Comparison of ENCODE assay signal across 10 cellular contexts in genomic region chr1:31699341-31699891, GRCh38. TPM values are rescaled to one million over a fixed set of nuclear protein-coding genes. Genes with fewer than 3 reads are reported as not detected.
DNase-seq lines count a peak whose midpoint lies in the region; ATAC-seq and TF ChIP-seq lines count a peak whose summit lies in the region.
"Had no signal": no experiment of that assay in that cellular context is flagged by ENCODE, and none has a peak within 500 bp of the region (broad histone marks: within the 10 kb centered on the region; RNA-seq: fewer than 3 reads in every experiment).

No MANE protein-coding gene starts in this region.

- TF ChIP-seq CTCF in esophagus muscularis mucosa (IDR thresholded peaks at IDR 0.05) (no peak), tibial nerve (IDR thresholded peaks at IDR 0.05) (no peak)

- peaks cover 12% of the 10 kb centered on the region for H3K4me1 Mint-ChIP-seq in activated naive CD4-positive, alpha-beta T cell treated with anti-CD3 and anti-CD28 coated beads, Interleukin-2, amount 10 ng/mL, durations not matched to agents 7 days and 5 days

- TF ChIP-seq POLR2A in esophagus muscularis mucosa (IDR thresholded peaks at IDR 0.05; ENCODE audit: low read depth) (no peak), tibial nerve (IDR thresholded peaks at IDR 0.05) (no peak)

- no peak for ATAC-seq in HG03521 (IDR thresholded peaks at IDR 0.05; ENCODE audit: unreplicated experiment)

- 84% methylated on average over 7 of the region's 10 CpGs for WGBS in esophagus muscularis mucosa
- WGBS in tibial nerve, 2 donors: 49 to 56% methylated on average over 8 to 10 of the region's 10 CpGs

- no peaks in the 10 kb centered on the region for H3K9me3 Mint-ChIP-seq in activated naive CD4-positive, alpha-beta T cell treated with anti-CD3 and anti-CD28 coated beads, Interleukin-2, amount 10 ng/mL, durations not matched to agents 7 days and 5 days

- H3K4me1 ChIP-seq in esophagus muscularis mucosa (peaks cover 43 to 83% (median 77%) of the 10 kb centered on the region in 4 donors), tibial nerve (peaks cover 7 to 99% (median 78%) of the 10 kb centered on the region in 4 donors)

- H3K27me3 Mint-ChIP-seq in activated naive CD4-positive, alpha-beta T cell treated with anti-CD3 and anti-CD28 coated beads, Interleukin-2, amount 10 ng/mL, durations not matched to agents 7 days and 5 days: peaks cover 45% of the 10 kb centered on the region

- TF ChIP-seq EP300 in esophagus muscularis mucosa (IDR thresholded peaks at IDR 0.05): no peak
- no peak for TF ChIP-seq EP300 in tibial nerve (IDR thresholded peaks at IDR 0.05)

- H3K27ac ChIP-seq in esophagus muscularis mucosa (replicated peaks in 1 of 4) (peak overlapping the region; percentile 81 to 87 (median 84)), tibial nerve (peak overlapping the region; percentile 47 to 89 (median 84))

- H3K27me3 ChIP-seq in esophagus muscularis mucosa (no peaks in the 10 kb centered on the region), tibial nerve (no peaks in the 10 kb centered on the region)
- H3K27me3 ChIP-seq: thyroid gland had no signal

- H3K9me3 ChIP-seq in esophagus muscularis mucosa (no peaks in the 10 kb centered on the region), tibial nerve (no peaks in the 10 kb centered on the region)
- H3K9me3 ChIP-seq: thyroid gland had no signal

- CTCF ChIA-PET in activated naive CD4-positive, alpha-beta T cell treated with anti-CD3 and anti-CD28 coated beads, Interleukin-2, amount 10 ng/mL, durations not matched to agents 7 days and 5 days (lab: Charles Lee): interaction anchor here (1.3 to 2.0 kb wide), 3 partner anchors 29 to 150 kb away, joined by 3 to 4 read pairs (median 4); no protein-coding TSS in a partner anchor

- no peak overlapping the region for H3K4me3 Mint-ChIP-seq in activated naive CD4-positive, alpha-beta T cell treated with anti-CD3 and anti-CD28 coated beads, Interleukin-2, amount 10 ng/mL, durations not matched to agents 7 days and 5 days

- H3K4me3 ChIP-seq in esophagus muscularis mucosa (no peak overlapping the region), tibial nerve (no peak overlapping the region)
- H3K4me3 ChIP-seq: thyroid gland had no signal

- DNase-seq in activated naive CD4-positive, alpha-beta T cell treated with anti-CD3 and anti-CD28 coated beads, Interleukin-2, amount 10 ng/mL, durations not matched to agents 7 days and 5 days: peak; percentile 60
- no peak for DNase-seq in activated naive CD4-positive, alpha-beta T cell treated with anti-CD3 and anti-CD28 coated beads, Interleukin-2, amount 50 U/mL, for 16 hours
- DNase-seq in SW480 (ENCODE audit: low spot score) (peak; percentile 8), esophagus muscularis mucosa (ENCODE audit: extremely low spot score) (no peak), tibial nerve (ENCODE audit: low spot score in 2 of 2) (no peak), GM03348 (ENCODE audit: low spot score) (no peak)
- no peak for DNase-seq in effector CD8-positive, alpha-beta T cell (lab: John Stamatoyannopoulos, UW)
- DNase-seq: activated T-cell treated with anti-CD3 and anti-CD28 coated beads, Interleukin-2, amount 50 U/mL, for 1 hour; thyroid gland had no signal

- intact Hi-C loops in esophagus muscularis mucosa (cut with DNase I): no loop called here

- H3K36me3 Mint-ChIP-seq in activated naive CD4-positive, alpha-beta T cell treated with anti-CD3 and anti-CD28 coated beads, Interleukin-2, amount 10 ng/mL, durations not matched to agents 7 days and 5 days: no peaks in the 10 kb centered on the region

- H3K36me3 ChIP-seq in esophagus muscularis mucosa (peaks cover 0 to 42% (median 12%) of the 10 kb centered on the region in 4 donors), tibial nerve (peaks cover 0 to 9% (median 0%) of the 10 kb centered on the region in 3 donors)
- H3K36me3 ChIP-seq: thyroid gland had no signal

- no peak overlapping the region for H3K27ac Mint-ChIP-seq in activated naive CD4-positive, alpha-beta T cell treated with anti-CD3 and anti-CD28 coated beads, Interleukin-2, amount 10 ng/mL, durations not matched to agents 7 days and 5 days

RNA-seq across cellular contexts. Expression of gene COL16A1, which starts 4.4 kb away (rescaled TPM):
- 10 to 100 TPM; 35.1 to 62.7 (median 47.6) TPM for total RNA-seq in esophagus muscularis mucosa
- 100 to 1,000 TPM; 147 to 311 (median 212) TPM for total RNA-seq in tibial nerve

RNA-seq across cellular contexts. Expression of gene PEF1, which starts 54.7 kb away (rescaled TPM):
- total RNA-seq in esophagus muscularis mucosa: 100 to 1,000 TPM in 1 of 4 donors, 10 to 100 TPM in 3; 61.5 to 101 (median 92.9) TPM
- 100 to 1,000 TPM in 1 of 4 donors, 10 to 100 TPM in 3; 62.5 to 108 (median 89.7) TPM for total RNA-seq in tibial nerve

Comparison
In these comparisons a context has a peak if more than half of its experiments do, and no peak if none do; other contexts are left out.
1. DNase-seq: peak in activated naive CD4-positive, alpha-beta T cell treated with anti-CD3 and anti-CD28 coated beads, Interleukin-2, amount 10 ng/mL, durations not matched to agents 7 days and 5 days (single experiment) and SW480 (single experiment); none in activated naive CD4-positive, alpha-beta T cell treated with anti-CD3 and anti-CD28 coated beads, Interleukin-2, amount 50 U/mL, for 16 hours (single experiment), esophagus muscularis mucosa (single experiment), tibial nerve (0 of 2), GM03348 (single experiment) and effector CD8-positive, alpha-beta T cell (single experiment).